8 cellular contexts compared by ENCODE assay signal in genomic region chr7:30347226-30348082, GRCh38.
DNase-seq lines count a peak whose midpoint lies in the region; ATAC-seq, FAIRE-seq and TF ChIP-seq lines count a peak whose summit lies in the region.

No MANE protein-coding gene starts in this region.

- H3K27ac ChIP-seq in PC-3 (ENCODE audit: low read length) (peak overlapping the region; percentile 81), keratinocyte (ENCODE audit: control insufficient read depth, insufficient read depth, low read length) (peak overlapping the region; percentile 49)

- peak; percentile 19 for ATAC-seq in GM21825 (IDR thresholded peaks at IDR 0.05; ENCODE audit: unreplicated experiment)
- ATAC-seq in PC-3 = peak; percentile 39

- H2AFZ ChIP-seq in PC-3 (ENCODE audit: low read length) (no peak overlapping the region), keratinocyte (ENCODE audit: control insufficient read depth, low read length) (no peak overlapping the region)

- no peak for FAIRE-seq in keratinocyte (lab: Jason Lieb, UNC)

- H3F3A ChIP-seq in PC-3 (ENCODE audit: low read length, unreplicated experiment) = no peaks in the 10 kb centered on the region

- H3K4me2 ChIP-seq in PC-3 (ENCODE audit: low read length) (peak overlapping the region; percentile 88), keratinocyte (ENCODE audit: control insufficient read depth, extremely low read depth, insufficient read depth, low read depth, low read length) (peak overlapping the region; percentile 82)

- no peaks in the 10 kb centered on the region for H3K36me3 ChIP-seq in PC-3 (ENCODE audit: low read depth, low read length)
- H3K36me3 ChIP-seq in keratinocyte (ENCODE audit: control insufficient read depth in 2 of 2, extremely low read depth in 1 of 2, insufficient read depth in 2 of 2, low read length in 2 of 2) = no peaks in the 10 kb centered on the region

- TF ChIP-seq CTCF in PC-3 (conservative IDR thresholded peaks at IDR 0.05; ENCODE audit: low read depth, low read length) (no peak), keratinocyte (optimal IDR thresholded peaks at IDR 0.05 in 1 of 3, IDR thresholded peaks at IDR 0.05 in 1 of 3, conservative IDR thresholded peaks at IDR 0.05 in 1 of 3; ENCODE audit: extremely low read depth in 1 of 3, insufficient read depth in 2 of 3, low read length in 3 of 3) (no peak)

- POLR2A ChIA-PET in PC-3 (lab: Charles Lee; ENCODE audit: unreplicated experiment) = no interaction called here

- no TSS peak for BruUV-seq in PC-3 (replicated peaks; lab: Mats Ljungman, UMichigan)

- 0 out of 2 replicates have a peak overlapping the region, but pooled peaks have one; percentile 7 for H3K4me3 ChIP-seq in PC-3 (ENCODE audit: low read length)
- H3K4me3 ChIP-seq in keratinocyte (ENCODE audit: control insufficient read depth in 2 of 3, extremely low read depth in 1 of 3, insufficient read depth in 2 of 3, low read depth in 1 of 3, low read length in 3 of 3) = no peak overlapping the region

- H3K27me3 ChIP-seq in PC-3 (ENCODE audit: low read length) (no peaks in the 10 kb centered on the region), keratinocyte (ENCODE audit: control insufficient read depth, extremely low read depth, insufficient read depth, low read length) (no peaks in the 10 kb centered on the region)

- H3K9me2 ChIP-seq in PC-3 (replicated peaks; ENCODE audit: low read length) = no peaks in the 10 kb centered on the region

- intact Hi-C loops in PC-3 (cut with micrococcal nuclease) = loop anchor here (1.0 to 2.0 kb wide), 3 partner anchors 17 to 63 kb away; partner anchors contain the start of gene ZNRF2

- H4K20me1 ChIP-seq in PC-3 (ENCODE audit: low read length) (no peaks in the 10 kb centered on the region), keratinocyte (ENCODE audit: control insufficient read depth, extremely low read depth, insufficient read depth, low read length) (no peaks in the 10 kb centered on the region)

- peaks cover 37% of the 10 kb centered on the region for H3K4me1 ChIP-seq in PC-3 (ENCODE audit: insufficient read depth, low read length)
- peaks cover 29% of the 10 kb centered on the region for H3K4me1 ChIP-seq in keratinocyte (ENCODE audit: control insufficient read depth, extremely low read depth, insufficient read depth, low read length)

- peaks cover 64% of the 10 kb centered on the region for H3K79me2 ChIP-seq in PC-3 (ENCODE audit: low read length)
- H3K79me2 ChIP-seq in keratinocyte (ENCODE audit: control insufficient read depth, insufficient read depth, low read length) = peaks cover 24% of the 10 kb centered on the region

- peak overlapping the region; percentile 41 for H3K9ac ChIP-seq in PC-3 (ENCODE audit: low read length)
- H3K9ac ChIP-seq in keratinocyte (ENCODE audit: control insufficient read depth, extremely low read depth, insufficient read depth, low read length) = no peak overlapping the region

- DNase-seq in Caki2 (ENCODE audit: low read depth) = peak; percentile 18
- DNase-seq in PC-3 = no peak
- no peak for DNase-seq in keratinocyte (ENCODE audit: low read depth, low spot score)
- DNase-seq in stimulated activated CD4-positive, alpha-beta T cell treated with anti-CD3 and anti-CD28 coated beads, Interleukin-1b, Interleukin-23, amount 100 ng/mL, for 48 hours = no peak
- DNase-seq in NCI-H1105 treated with DMSO at 0.1 percent for 48 hours (lab: John Stamatoyannopoulos, UW) = no peak
- DNase-seq in dermis blood vessel endothelial cell = no peak
- no peak for DNase-seq in cerebellar nuclear complex (lab: John Stamatoyannopoulos, UW)

- CTCF ChIA-PET in PC-3 (lab: Charles Lee) = no interaction called here

- H3K9me1 ChIP-seq in keratinocyte (ENCODE audit: control insufficient read depth, extremely low read depth, insufficient read depth, low read length) = no peaks in the 10 kb centered on the region

- dilution Hi-C loops in keratinocyte (cut with MboI; ENCODE audit: extremely low pct_ligation_motif_present, low sequenced_read_pairs) = no loop called here

- in situ Hi-C loops in Caki2 (cut with HindIII; ENCODE audit: low pct_unique_long_range_greater_than_20kb, low sequenced_read_pairs) = no loop called here

- H3K9me3 ChIP-seq in PC-3 (ENCODE audit: low read length) (no peaks in the 10 kb centered on the region), keratinocyte (ENCODE audit: control insufficient read depth, low read depth, low read length) (no peaks in the 10 kb centered on the region)
